ENCODE assay signal across 28 cellular contexts in genomic region chr6:91637217-91637616, GRCh38.
"Had no signal": no experiment of that assay in that cellular context is flagged by ENCODE, and none has a peak within 500 bp of the region (broad histone marks: within the 10 kb centered on the region; RNA-seq: fewer than 3 reads in every experiment).

No MANE protein-coding gene starts in this region.

- H3K36me3 ChIP-seq: colonic mucosa, esophagus muscularis mucosa, esophagus squamous epithelium, gastrocnemius medialis, gastroesophageal sphincter, heart left ventricle, heart right ventricle had no signal

- FAIRE-seq: colon, endometrium, endothelial cell of umbilical vein, frontal cortex had no signal

- DNase-seq: colonic mucosa; cortex of kidney; dermis blood vessel endothelial cell; dorsolateral prefrontal cortex; effector CD4-positive, alpha-beta T cell; effector CD8-positive, alpha-beta T cell; effector memory CD4-positive, alpha-beta T cell; effector memory CD8-positive, alpha-beta T cell; endodermal cell; erythroblast; esophagus squamous epithelium; foreskin fibroblast; foreskin keratinocyte; foreskin melanocyte; gastrocnemius medialis; glutamatergic neuron; head of caudate nucleus; heart left ventricle; heart right ventricle had no signal

- H3K27ac ChIP-seq: colonic mucosa, coronary artery, dorsolateral prefrontal cortex, epithelial cell of prostate, esophagus muscularis mucosa, esophagus squamous epithelium, foreskin keratinocyte, gastrocnemius medialis, gastroesophageal sphincter, heart left ventricle, heart right ventricle had no signal

- ATAC-seq: effector memory CD8-positive, alpha-beta T cell; esophagus mucosa; foreskin keratinocyte; gastrocnemius medialis; gastroesophageal sphincter; heart left ventricle; heart right ventricle had no signal

- H3K27me3 ChIP-seq: colonic mucosa, esophagus muscularis mucosa, esophagus squamous epithelium, foreskin keratinocyte, gastrocnemius medialis, gastroesophageal sphincter, heart left ventricle had no signal

- H3K9me3 ChIP-seq: colonic mucosa, esophagus muscularis mucosa, esophagus squamous epithelium, gastrocnemius medialis, gastroesophageal sphincter had no signal

- H3K4me1 ChIP-seq: colonic mucosa, esophagus muscularis mucosa, esophagus squamous epithelium, foreskin keratinocyte, gastrocnemius medialis, gastroesophageal sphincter, heart right ventricle had no signal

- H3K4me3 ChIP-seq: colonic mucosa, coronary artery, dorsolateral prefrontal cortex, esophagus muscularis mucosa, esophagus squamous epithelium, gastrocnemius medialis, gastroesophageal sphincter, heart left ventricle, heart right ventricle had no signal
